8 cellular contexts compared by ENCODE assay signal in genomic region chr21:42525228-42525604, GRCh38. TPM values are rescaled to one million over a fixed set of nuclear protein-coding genes. Genes with fewer than 3 reads are reported as not detected.
DNase-seq lines count a peak whose midpoint lies in the region; ATAC-seq and TF ChIP-seq lines count a peak whose summit lies in the region.

No MANE protein-coding gene starts in this region.

- in situ Hi-C loops in GM13976 (cut with MboI; ENCODE audit: low sequenced_read_pairs, unreplicated experiment) = no loop called here

- peaks cover 6% of the 10 kb centered on the region for H3K36me3 Mint-ChIP-seq in brain

- H3K9me3 Mint-ChIP-seq in brain = no peaks in the 10 kb centered on the region

- H3K4me3 ChIP-seq in mucosa of rectum (ENCODE audit: low read length in 2 of 2) = peak overlapping the region; percentile 19 to 50

- peak overlapping the region; percentile 56 to 58 for H3K9ac ChIP-seq in mucosa of rectum (ENCODE audit: low read depth in 1 of 2, low read length in 2 of 2)

- peaks cover 20 to 31% of the 10 kb centered on the region in 2 donors for H3K36me3 ChIP-seq in mucosa of rectum (ENCODE audit: control insufficient read depth in 2 of 2, insufficient read depth in 2 of 2, low read length in 2 of 2)

- H3K27me3 Mint-ChIP-seq in brain = peaks cover 6% of the 10 kb centered on the region

- H3K4me1 Mint-ChIP-seq in brain = peaks cover 83% of the 10 kb centered on the region

- H3K9me3 ChIP-seq in mucosa of rectum (ENCODE audit: control insufficient read depth in 2 of 2, low read length in 2 of 2) = no peaks in the 10 kb centered on the region

- peak overlapping the region; percentile 70 to 81 (median 76) for H3K4me3 Mint-ChIP-seq in brain

- peaks cover 49 to 53% of the 10 kb centered on the region in 2 donors for H3K4me1 ChIP-seq in mucosa of rectum (ENCODE audit: control insufficient read depth in 2 of 2, insufficient read depth in 2 of 2, low read length in 2 of 2)

- TF ChIP-seq CTCF in brain (conservative IDR thresholded peaks at IDR 0.05) (no peak), GM13976 (IDR thresholded peaks at IDR 0.05; ENCODE audit: borderline replicate concordance, control extremely low read depth, extremely low read depth, insufficient read depth, missing control alignments) (no peak)

- peak; percentile 21 for ATAC-seq in GM19035 (IDR thresholded peaks at IDR 0.05; ENCODE audit: unreplicated experiment)
- peak; percentile 5 for ATAC-seq in HG03039 (IDR thresholded peaks at IDR 0.05; ENCODE audit: unreplicated experiment)

- H3K27ac ChIP-seq in mucosa of rectum (ENCODE audit: low read depth in 2 of 2, low read length in 2 of 2) = peak overlapping the region; percentile 73 to 86

- no peaks in the 10 kb centered on the region for H3K27me3 ChIP-seq in mucosa of rectum (ENCODE audit: control insufficient read depth in 2 of 2, insufficient read depth in 2 of 2, low read length in 2 of 2)

- DNase-seq in Kasumi-1 (lab: John Stamatoyannopoulos, UW) (no peak), NCI-H1105 (lab: John Stamatoyannopoulos, UW) (no peak), amygdala (lab: John Stamatoyannopoulos, UW) (no peak), GM13976 (ENCODE audit: low spot score) (no peak)

- H3K27ac Mint-ChIP-seq in brain = peak overlapping the region; percentile 87 to 98 (median 95)

RNA-seq across cellular contexts. Expression of gene SLC37A1, which starts 11.6 kb away (rescaled TPM):
- polyA plus RNA-seq in brain (ENCODE audit: insufficient read depth, low read depth, low replicate concordance) = 36.1 TPM

RNA-seq across cellular contexts. Expression of gene RSPH1, which starts 29.2 kb away (rescaled TPM):
- 9.1 TPM for polyA plus RNA-seq in brain (ENCODE audit: insufficient read depth, low read depth, low replicate concordance)
